ENCODE assay signal across 8 cellular contexts in the genomic region with DNA sequence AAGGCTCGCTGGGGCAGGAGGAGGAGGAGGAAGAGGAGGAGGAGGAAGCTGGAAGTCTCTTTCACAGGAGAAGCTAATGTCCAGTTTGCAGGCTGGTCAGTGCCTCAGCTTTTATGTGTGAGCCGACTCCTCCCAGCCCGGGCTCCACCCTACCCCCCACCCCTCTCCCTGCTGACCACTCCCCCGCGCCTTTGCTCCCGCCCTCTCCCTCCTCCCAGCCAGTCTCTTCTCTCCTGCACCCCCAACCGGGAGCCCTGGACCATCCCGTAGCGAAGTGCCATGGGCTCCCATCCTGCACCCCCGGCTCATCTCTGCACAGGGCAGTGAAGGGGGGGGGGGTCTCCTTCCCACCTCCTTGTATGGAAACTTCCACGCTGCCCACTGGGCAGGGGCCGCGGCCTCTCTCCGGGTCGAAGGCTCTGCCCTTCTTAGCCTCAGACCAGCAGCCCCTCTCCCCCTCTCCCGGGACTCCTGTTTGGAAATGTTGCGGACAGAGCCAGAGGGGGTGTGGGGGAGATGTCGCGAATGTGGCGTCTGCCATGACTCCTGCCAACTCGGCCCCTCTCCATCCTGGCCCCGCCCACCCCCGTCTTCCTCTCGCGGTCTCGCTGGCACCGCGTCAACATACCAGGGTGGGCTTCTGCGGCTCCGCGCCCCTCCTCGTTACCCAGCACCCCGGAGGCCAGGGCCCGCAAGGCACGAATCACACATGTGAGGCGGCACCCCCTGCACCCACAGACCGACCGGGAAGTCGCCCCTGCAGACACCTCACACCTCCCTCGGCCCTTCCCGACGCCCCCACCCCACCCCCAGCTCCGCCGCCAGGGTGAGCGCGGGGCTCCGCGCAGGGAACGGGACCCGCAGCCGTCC. TPM values are rescaled to one million over a fixed set of nuclear protein-coding genes. Genes with fewer than 3 reads are reported as not detected.
DNase-seq lines count a peak whose midpoint lies in the region; ATAC-seq, FAIRE-seq and TF ChIP-seq lines count a peak whose summit lies in the region.

No MANE protein-coding gene starts in this region.

- H3K36me3 ChIP-seq in body of pancreas (replicated peaks in 1 of 2; ENCODE audit: insufficient read depth in 1 of 2, low read depth in 2 of 2) (no peaks in the 10 kb centered on the region), upper lobe of left lung (no peaks in the 10 kb centered on the region), small intestine (ENCODE audit: control insufficient read depth in 2 of 2, insufficient read depth in 2 of 2, low read length in 2 of 2) (no peaks in the 10 kb centered on the region)

- TF ChIP-seq POLR2A in body of pancreas (IDR thresholded peaks at IDR 0.05) (no peak), upper lobe of left lung (IDR thresholded peaks at IDR 0.05) (no peak)

- no peaks in the 10 kb centered on the region for H3K36me3 Mint-ChIP-seq in activated T-cell treated with anti-CD3 and anti-CD28 coated beads, Interleukin-2, amount 50 U/mL, for 4 hours (ENCODE audit: insufficient read depth)

- TF ChIP-seq CTCF in body of pancreas (IDR thresholded peaks at IDR 0.05) (no peak), upper lobe of left lung (IDR thresholded peaks at IDR 0.05) (no peak)

- intact Hi-C loops in body of pancreas (cut with DNase I): no loop called here

- H3K9me3 Mint-ChIP-seq in activated T-cell treated with anti-CD3 and anti-CD28 coated beads, Interleukin-2, amount 50 U/mL, for 4 hours: no peaks in the 10 kb centered on the region

- no peak overlapping the region for H3K4me3 ChIP-seq in body of pancreas
- peak overlapping the region in 3 of 4 donors; percentile 29 to 40 (median 36) for H3K4me3 ChIP-seq in upper lobe of left lung
- H3K4me3 ChIP-seq in small intestine (ENCODE audit: low read depth in 1 of 2, low read length in 2 of 2): no peak overlapping the region

- H3K4me1 ChIP-seq in body of pancreas (peaks cover 22% of the 10 kb centered on the region), upper lobe of left lung (peaks cover 19 to 45% (median 31%) of the 10 kb centered on the region in 4 donors), small intestine (ENCODE audit: control insufficient read depth in 2 of 2, insufficient read depth in 1 of 2, low read depth in 1 of 2, low read length in 1 of 2) (no peaks in the 10 kb centered on the region)

- no peak for FAIRE-seq in small intestine (lab: Jason Lieb, UNC)

- H3K27me3 Mint-ChIP-seq in activated T-cell treated with anti-CD3 and anti-CD28 coated beads, Interleukin-2, amount 50 U/mL, for 4 hours (ENCODE audit: low read depth): peaks cover 64% of the 10 kb centered on the region

- TF ChIP-seq EP300 in upper lobe of left lung (IDR thresholded peaks at IDR 0.05): no peak

- H3K9me3 ChIP-seq in body of pancreas (no peaks in the 10 kb centered on the region), upper lobe of left lung (no peaks in the 10 kb centered on the region), small intestine (ENCODE audit: control insufficient read depth, low read depth) (no peaks in the 10 kb centered on the region)

- no peak for DNase-seq in activated T-cell treated with anti-CD3 and anti-CD28 coated beads, Interleukin-2, amount 50 U/mL, for 4 hours
- DNase-seq in activated T-cell treated with anti-CD3 and anti-CD28 coated beads for 4 hours: no peak
- peak in 3 of 4 donors; percentile 46 to 53 (median 49) for DNase-seq in body of pancreas
- peak; percentile 9 for DNase-seq in kidney tubule cell (ENCODE audit: low spot score)
- DNase-seq in upper lobe of left lung: peak; percentile 41 to 84
- no peak for DNase-seq in foreskin melanocyte
- no peak for DNase-seq in small intestine

- H3K4me3 Mint-ChIP-seq in activated T-cell treated with anti-CD3 and anti-CD28 coated beads, Interleukin-2, amount 50 U/mL, for 4 hours: peak overlapping the region; percentile 38

- no peak overlapping the region for H3K27ac ChIP-seq in body of pancreas
- no peak overlapping the region for H3K27ac ChIP-seq in upper lobe of left lung
- H3K27ac ChIP-seq in small intestine (ENCODE audit: low read depth in 1 of 2, low read length in 1 of 2): no peak overlapping the region

- WGBS in body of pancreas, 2 donors: 4 to 9% methylated on average over 4 to 39 of the region's 51 CpGs
- 0 to 4% methylated on average over 18 to 46 of the region's 51 CpGs for WGBS in upper lobe of left lung, 2 donors
- WGBS in small intestine, 3 donors: 1 to 6% (median 5%) methylated on average over 38 to 51 of the region's 51 CpGs

- H3K27me3 ChIP-seq in body of pancreas: peaks cover 0 to 28% of the 10 kb centered on the region in 2 donors
- peaks cover 3 to 55% (median 38%) of the 10 kb centered on the region in 4 donors for H3K27me3 ChIP-seq in upper lobe of left lung
- peaks cover 30 to 38% of the 10 kb centered on the region in 2 donors for H3K27me3 ChIP-seq in small intestine (ENCODE audit: control insufficient read depth in 2 of 2, insufficient read depth in 2 of 2, low read length in 2 of 2)

- no peak for ATAC-seq in activated T-cell treated with anti-CD3 and anti-CD28 coated beads, Interleukin-2, amount 50 U/mL, for 4 hours
- ATAC-seq in body of pancreas (peak; percentile 43), upper lobe of left lung (ENCODE audit: low FRiP score in 2 of 2) (peak; percentile 13 to 72), GM19351 (IDR thresholded peaks at IDR 0.05; ENCODE audit: unreplicated experiment) (no peak)

- peaks cover 16% of the 10 kb centered on the region for H3K4me1 Mint-ChIP-seq in activated T-cell treated with anti-CD3 and anti-CD28 coated beads, Interleukin-2, amount 50 U/mL, for 4 hours (ENCODE audit: low read depth)

RNA-seq across cellular contexts. Expression of a gene that starts 1.8 kb away (rescaled TPM):
- total RNA-seq in activated T-cell treated with anti-CD3 and anti-CD28 coated beads, Interleukin-2, amount 50 U/mL, for 4 hours: 10 to 100 TPM in 1 of 3 donors, 1 to 10 TPM in 2; 4.6 to 12.5 (median 5.7) TPM
- total RNA-seq in body of pancreas (10 to 100 TPM; 10.6 to 84.0 TPM), upper lobe of left lung (10 to 100 TPM in 2 of 6 donors, 1 to 10 TPM in 3, not detected in 1; 7.0 to 24.4 (median 8.4) TPM)
- 10 to 100 TPM in 1 of 3 donors, under 1 TPM in 2; 0.45 to 20.4 (median 0.81) TPM for polyA plus RNA-seq in small intestine

RNA-seq across cellular contexts. Expression of a gene that starts 23.6 kb away (rescaled TPM):
- total RNA-seq in activated T-cell treated with anti-CD3 and anti-CD28 coated beads, Interleukin-2, amount 50 U/mL, for 4 hours: not detected
- total RNA-seq in body of pancreas: over 10,000 TPM in 1 of 2 donors, 1,000 to 10,000 TPM in 1; 1,947 to 16,276 TPM
- total RNA-seq in upper lobe of left lung: under 1 TPM in 1 of 6 donors, not detected in 5; 0.67 TPM
- 100 to 1,000 TPM in 1 of 3 donors, 10 to 100 TPM in 1, under 1 TPM in 1; 0.58 to 124 (median 60.8) TPM for polyA plus RNA-seq in small intestine

RNA-seq across cellular contexts. Expression of a gene that starts 34.2 kb away (rescaled TPM):
- not detected for total RNA-seq in activated T-cell treated with anti-CD3 and anti-CD28 coated beads, Interleukin-2, amount 50 U/mL, for 4 hours
- total RNA-seq in body of pancreas (under 1 TPM in 1 of 2 donors, not detected in 1; 0.66 TPM), upper lobe of left lung (not detected)
- 1 to 10 TPM in 1 of 3 donors, not detected in 2; 1.7 TPM for polyA plus RNA-seq in small intestine

Comparison
In these comparisons a context has a peak if more than half of its experiments do, and no peak if none do; other contexts are left out.
1. ATAC-seq: peak in body of pancreas (single experiment) and upper lobe of left lung (2 of 2); none in activated T-cell treated with anti-CD3 and anti-CD28 coated beads, Interleukin-2, amount 50 U/mL, for 4 hours (0 of 2) and GM19351 (single experiment).
2. DNase-seq: peak in body of pancreas (3 of 4), kidney tubule cell (single experiment) and upper lobe of left lung (2 of 2); none in activated T-cell treated with anti-CD3 and anti-CD28 coated beads, Interleukin-2, amount 50 U/mL, for 4 hours (single experiment), activated T-cell treated with anti-CD3 and anti-CD28 coated beads for 4 hours (single experiment), foreskin melanocyte (single experiment) and small intestine (single experiment).
3. H3K4me3 ChIP-seq: peak in upper lobe of left lung (3 of 4); none in body of pancreas (0 of 2) and small intestine (0 of 2).
4. RNA of a gene that starts 23.6 kb away (total RNA-seq): 1,947 to 16,276 TPM in body of pancreas; not detected in activated T-cell treated with anti-CD3 and anti-CD28 coated beads, Interleukin-2, amount 50 U/mL, for 4 hours and 0.67 TPM in upper lobe of left lung; every median in the first group is over 1,000 times any median in the second.